ENCODE assay signal across 19 cellular contexts in genomic region chr19:34180709-34181108, GRCh38. TPM values are rescaled to one million over a fixed set of nuclear protein-coding genes. Genes with fewer than 3 reads are reported as not detected.
A peak's percentile ranks its signal among the peaks of the same experiment; 100 is the strongest.
DNase-seq lines count a peak whose midpoint lies in the region; ATAC-seq, FAIRE-seq and TF ChIP-seq lines count a peak whose summit lies in the region.
"Had no signal": no experiment of that assay in that cellular context is flagged by ENCODE, and none has a peak within 500 bp of the region (broad histone marks: within the 10 kb centered on the region; RNA-seq: fewer than 3 reads in every experiment).

No MANE protein-coding gene starts in this region.

- H3K4me1 ChIP-seq in CD4-positive, CD25-positive, alpha-beta regulatory T cell (ENCODE audit: control insufficient read depth, insufficient read depth, low read length, poor library complexity, severe bottlenecking) = peaks cover 89% of the 10 kb centered on the region
- peaks cover 99% of the 10 kb centered on the region for H3K4me1 ChIP-seq in DOHH2 (ENCODE audit: control insufficient read depth, low read length)
- H3K4me1 ChIP-seq in astrocyte (ENCODE audit: insufficient read depth, low read length) = peaks cover 23% of the 10 kb centered on the region
- H3K4me1 ChIP-seq in upper lobe of right lung = peaks cover 84% of the 10 kb centered on the region

- peaks cover 19% of the 10 kb centered on the region for H3F3A ChIP-seq in DOHH2 (ENCODE audit: control insufficient read depth, insufficient read depth)

- H3K27ac Mint-ChIP-seq in CD4-positive, CD25-positive, alpha-beta regulatory T cell = peak overlapping the region in 2 of 3 donors; percentile 9 to 53
- peak overlapping the region; percentile 22 for H3K27ac Mint-ChIP-seq in astrocyte (ENCODE audit: unreplicated experiment)
- H3K27ac Mint-ChIP-seq in natural killer cell = peak overlapping the region; percentile 89 to 98

- peaks cover 54 to 93% (median 78%) of the 10 kb centered on the region in 4 donors for H3K4me1 Mint-ChIP-seq in CD4-positive, CD25-positive, alpha-beta regulatory T cell
- H3K4me1 Mint-ChIP-seq in astrocyte (ENCODE audit: low read depth, unreplicated experiment) (peaks cover 49% of the 10 kb centered on the region), natural killer cell (peaks cover 67 to 72% of the 10 kb centered on the region in 2 donors)

- intact Hi-C loops in natural killer cell (cut with micrococcal nuclease) (no loop called here), upper lobe of right lung (cut with DNase I) (no loop called here)

- no peak for DNase-seq in CD4-positive, CD25-positive, alpha-beta regulatory T cell
- DNase-seq in astrocyte (ENCODE audit: low read depth) (no peak), natural killer cell (no peak), upper lobe of right lung (no peak), NCI-H774 (lab: John Stamatoyannopoulos, UW) (no peak)
- DNase-seq: activated effector memory CD4-positive, alpha-beta T cell treated with Interleukin-2 at 50 U/mL for 16 hours; anterior cingulate cortex; HCEC 1CT; NCI-H1105; NCI-H526; T-helper 1 cell had no signal

- H4K20me1 ChIP-seq in DOHH2 (ENCODE audit: control insufficient read depth, insufficient read depth, low read depth, low read length) (peaks cover 52% of the 10 kb centered on the region), astrocyte (ENCODE audit: insufficient read depth, low read length) (peaks cover 99% of the 10 kb centered on the region)

- H3K27me3 Mint-ChIP-seq in CD4-positive, CD25-positive, alpha-beta regulatory T cell = no peaks in the 10 kb centered on the region
- H3K27me3 Mint-ChIP-seq in astrocyte (ENCODE audit: low read depth, unreplicated experiment) (no peaks in the 10 kb centered on the region), natural killer cell (ENCODE audit: low read depth in 2 of 2) (no peaks in the 10 kb centered on the region)

- H3K36me3 Mint-ChIP-seq in CD4-positive, CD25-positive, alpha-beta regulatory T cell = peaks cover 24% of the 10 kb centered on the region
- H3K36me3 Mint-ChIP-seq in astrocyte (ENCODE audit: low read depth, unreplicated experiment) (peaks cover 7% of the 10 kb centered on the region), natural killer cell (no peaks in the 10 kb centered on the region)

- no peak overlapping the region for H2AFZ ChIP-seq in astrocyte (ENCODE audit: low read depth, low read length)

- H3K4me3 ChIP-seq in CD4-positive, CD25-positive, alpha-beta regulatory T cell (ENCODE audit: low read depth, low read length) = peak overlapping the region; percentile 38
- H3K4me3 ChIP-seq in DOHH2 (ENCODE audit: low read length) (no peak overlapping the region), astrocyte (ENCODE audit: insufficient read depth, low read depth, low read length) (no peak overlapping the region), upper lobe of right lung (no peak overlapping the region)

- H3K4me2 ChIP-seq in DOHH2 (ENCODE audit: low read length) = peak overlapping the region; percentile 20
- no peak overlapping the region for H3K4me2 ChIP-seq in astrocyte (ENCODE audit: low read length)
- H3K4me2 ChIP-seq: KMS-11 had no signal

- no peak for ATAC-seq in CD4-positive, CD25-positive, alpha-beta regulatory T cell (ENCODE audit: low read depth in 2 of 2)
- no peak for ATAC-seq in natural killer cell
- no peak for ATAC-seq in HG03097 (IDR thresholded peaks at IDR 0.05; ENCODE audit: low FRiP score, unreplicated experiment)
- ATAC-seq in upper lobe of right lung = no peak
- ATAC-seq: Right ventricle myocardium inferior, sciatic nerve had no signal

- H3K79me2 ChIP-seq in DOHH2 (ENCODE audit: control insufficient read depth, low read length) = peaks cover 100% of the 10 kb centered on the region
- H3K79me2 ChIP-seq in astrocyte (ENCODE audit: insufficient read depth, low read length) = peaks cover 100% of the 10 kb centered on the region

- no peak for TF ChIP-seq CTCF in DOHH2 (IDR thresholded peaks at IDR 0.05; ENCODE audit: low read depth, low read length, poor library complexity, severe bottlenecking)
- no peak for TF ChIP-seq CTCF in astrocyte (IDR thresholded peaks at IDR 0.05; ENCODE audit: insufficient read depth, low read depth, low read length)
- no peak for TF ChIP-seq CTCF in natural killer cell (IDR thresholded peaks at IDR 0.05)
- TF ChIP-seq CTCF in upper lobe of right lung (IDR thresholded peaks at IDR 0.05) = no peak

- peak overlapping the region; percentile 48 to 76 (median 62) for H3K4me3 Mint-ChIP-seq in CD4-positive, CD25-positive, alpha-beta regulatory T cell
- no peak overlapping the region for H3K4me3 Mint-ChIP-seq in astrocyte (ENCODE audit: unreplicated experiment)
- peak overlapping the region; percentile 11 for H3K4me3 Mint-ChIP-seq in natural killer cell

- no peaks in the 10 kb centered on the region for H3K27me3 ChIP-seq in CD4-positive, CD25-positive, alpha-beta regulatory T cell (ENCODE audit: control insufficient read depth, insufficient read depth, low read length)
- H3K27me3 ChIP-seq in DOHH2 (ENCODE audit: control insufficient read depth, low read length) (no peaks in the 10 kb centered on the region), astrocyte (ENCODE audit: insufficient read depth, low read length) (no peaks in the 10 kb centered on the region), upper lobe of right lung (no peaks in the 10 kb centered on the region)

- H3K9me2 ChIP-seq in DOHH2 (replicated peaks; ENCODE audit: control insufficient read depth, low read length) = no peaks in the 10 kb centered on the region

- peaks cover 14% of the 10 kb centered on the region for H3K36me3 ChIP-seq in CD4-positive, CD25-positive, alpha-beta regulatory T cell (ENCODE audit: control insufficient read depth, insufficient read depth, low read length)
- H3K36me3 ChIP-seq in DOHH2 (ENCODE audit: control insufficient read depth, low read length) = peaks cover 80% of the 10 kb centered on the region
- H3K36me3 ChIP-seq in astrocyte (ENCODE audit: insufficient read depth, low read length) = peaks cover 4% of the 10 kb centered on the region
- no peaks in the 10 kb centered on the region for H3K36me3 ChIP-seq in upper lobe of right lung

- no peaks in the 10 kb centered on the region for H3K9me3 ChIP-seq in CD4-positive, CD25-positive, alpha-beta regulatory T cell (ENCODE audit: control insufficient read depth in 2 of 2, low read length in 2 of 2)
- H3K9me3 ChIP-seq in DOHH2 (ENCODE audit: control insufficient read depth, insufficient read depth, low read length) (no peaks in the 10 kb centered on the region), astrocyte (ENCODE audit: insufficient read depth, low read depth, low read length) (no peaks in the 10 kb centered on the region), upper lobe of right lung (no peaks in the 10 kb centered on the region)

- peaks cover 0 to 2% (median 0%) of the 10 kb centered on the region in 7 donors for H3K9me3 Mint-ChIP-seq in CD4-positive, CD25-positive, alpha-beta regulatory T cell
- H3K9me3 Mint-ChIP-seq in astrocyte (ENCODE audit: unreplicated experiment) = no peaks in the 10 kb centered on the region
- no peaks in the 10 kb centered on the region for H3K9me3 Mint-ChIP-seq in natural killer cell

- no peak overlapping the region for H3K9ac ChIP-seq in astrocyte (ENCODE audit: low read length)
- H3K9ac ChIP-seq: KMS-11 had no signal

- no peak for FAIRE-seq in astrocyte (lab: Jason Lieb, UNC)
- FAIRE-seq: colon, D721Med, endometrium had no signal

- H3K27ac ChIP-seq in CD4-positive, CD25-positive, alpha-beta regulatory T cell (ENCODE audit: insufficient read depth, low read length, poor library complexity, severe bottlenecking) = no peak overlapping the region
- no peak overlapping the region for H3K27ac ChIP-seq in DOHH2 (ENCODE audit: low read depth, low read length)
- H3K27ac ChIP-seq in astrocyte (ENCODE audit: low read depth, low read length) = no peak overlapping the region
- H3K27ac ChIP-seq in upper lobe of right lung = no peak overlapping the region
- H3K27ac ChIP-seq: KMS-11 had no signal

RNA-seq across cellular contexts. Expression of gene LSM14A, which starts 8.4 kb away (rescaled TPM):
- 162 TPM for total RNA-seq in CD4-positive, CD25-positive, alpha-beta regulatory T cell
- polyA plus RNA-seq in CD4-positive, CD25-positive, alpha-beta regulatory T cell = 100 to 1,000 TPM; 133 to 175 (median 147) TPM
- total RNA-seq in astrocyte (84.5 and 88.4 TPM in 2 replicates), natural killer cell (100 to 1,000 TPM; 201 to 246 (median 202) TPM), upper lobe of right lung (92.8 TPM)

Comparison
In these comparisons a context has a peak if more than half of its experiments do, and no peak if none do; other contexts are left out.
1. H3K27ac Mint-ChIP-seq: peak in every context shown above with its lines; median percentile 94 in natural killer cell; 31 in CD4-positive, CD25-positive, alpha-beta regulatory T cell; 22 in astrocyte.